In the genomic region with DNA sequence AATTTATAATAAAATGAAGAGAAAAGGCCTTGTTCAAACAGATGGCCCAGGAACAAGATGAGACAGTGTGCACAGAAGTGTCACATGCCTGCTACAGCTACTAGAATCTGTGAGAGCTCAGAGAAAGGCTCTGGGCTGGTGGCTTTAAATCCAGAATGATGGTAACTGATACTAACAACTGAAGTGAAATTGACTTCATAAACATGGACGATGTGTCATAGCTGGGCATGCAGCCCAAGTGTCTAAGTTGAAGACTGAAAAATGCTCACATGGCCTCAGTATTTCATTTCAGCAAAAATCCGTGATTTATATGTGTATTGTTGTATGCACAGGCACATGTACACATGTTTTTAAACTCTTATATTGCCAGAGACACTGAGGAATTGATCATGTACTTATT, we compare ENCODE assay signal across 7 cellular contexts.
DNase-seq lines count a peak whose midpoint lies in the region; ATAC-seq, FAIRE-seq and TF ChIP-seq lines count a peak whose summit lies in the region.

No MANE protein-coding gene starts in this region.

- peaks cover 2% of the 10 kb centered on the region for H3K36me3 Mint-ChIP-seq in activated naive CD8-positive, alpha-beta T cell treated with anti-CD3 and anti-CD28 coated beads for 36 hours

- TF ChIP-seq CTCF in D721Med (IDR thresholded peaks at IDR 0.05; ENCODE audit: insufficient read depth, missing control alignments), result no peak

- H3K27ac Mint-ChIP-seq in activated naive CD8-positive, alpha-beta T cell treated with anti-CD3 and anti-CD28 coated beads for 36 hours, result no peak overlapping the region

- H3K4me1 Mint-ChIP-seq in activated naive CD8-positive, alpha-beta T cell treated with anti-CD3 and anti-CD28 coated beads for 36 hours, result peaks cover 8% of the 10 kb centered on the region

- in situ Hi-C loops in SK-MEL-5 (cut with HindIII; ENCODE audit: low pct_unique_long_range_greater_than_20kb, low sequenced_read_pairs), result no loop called here

- peaks cover 2% of the 10 kb centered on the region for H3K9me3 Mint-ChIP-seq in activated naive CD8-positive, alpha-beta T cell treated with anti-CD3 and anti-CD28 coated beads for 36 hours

- DNase-seq in HT1080 (ENCODE audit: low read depth) (peak; percentile 87), SK-MEL-5 (ENCODE audit: low read depth, low spot score) (peak; percentile 23), left cardiac atrium (peak; percentile 77), stromal cell of bone marrow (ENCODE audit: low read depth) (peak; percentile 97), NCI-H2081 treated with DMSO at 0.1 percent for 48 hours (lab: John Stamatoyannopoulos, UW) (no peak), D721Med (ENCODE audit: insufficient read length, low spot score) (no peak)
- no peak for DNase-seq in activated naive CD8-positive, alpha-beta T cell treated with anti-CD3 and anti-CD28 coated beads for 36 hours

- intact Hi-C loops in left cardiac atrium (cut with DNase I), result loop anchor here in 1 of 2 donors (2.0 to 5.0 kb wide), 2 partner anchors 50 to 151 kb away; no protein-coding TSS in a partner anchor

- FAIRE-seq in D721Med (lab: Jason Lieb, UNC), result no peak

- peak; percentile 45 to 78 for ATAC-seq in left cardiac atrium

- H3K4me3 Mint-ChIP-seq in activated naive CD8-positive, alpha-beta T cell treated with anti-CD3 and anti-CD28 coated beads for 36 hours, result no peak overlapping the region

- H3K27me3 Mint-ChIP-seq in activated naive CD8-positive, alpha-beta T cell treated with anti-CD3 and anti-CD28 coated beads for 36 hours, result no peaks in the 10 kb centered on the region

Comparison
In these comparisons a context has a peak if more than half of its experiments do, and no peak if none do; other contexts are left out.
1. DNase-seq: peak in HT1080 (single experiment), SK-MEL-5 (single experiment), left cardiac atrium (single experiment) and stromal cell of bone marrow (single experiment); none in NCI-H2081 treated with DMSO at 0.1 percent for 48 hours (single experiment), activated naive CD8-positive, alpha-beta T cell treated with anti-CD3 and anti-CD28 coated beads for 36 hours (single experiment) and D721Med (single experiment).